ENCODE assay signal across 10 cellular contexts in genomic region chr19:18289471-18290066, GRCh38. TPM values are rescaled to one million over a fixed set of nuclear protein-coding genes. Genes with fewer than 3 reads are reported as not detected.
DNase-seq lines count a peak whose midpoint lies in the region; ATAC-seq and TF ChIP-seq lines count a peak whose summit lies in the region.
"Had no signal": no experiment of that assay in that cellular context is flagged by ENCODE, and none has a peak within 500 bp of the region (broad histone marks: within the 10 kb centered on the region; RNA-seq: fewer than 3 reads in every experiment).

No MANE protein-coding gene starts in this region.

- H3K4me3 Mint-ChIP-seq in activated T-cell treated with anti-CD3 and anti-CD28 coated beads, Interleukin-2, amount 50 U/mL, for 24 hours = peak overlapping the region; percentile 84
- peak overlapping the region; percentile 61 for H3K4me3 Mint-ChIP-seq in activated T-helper 2 cell treated with anti-CD3 and anti-CD28 coated beads, Interferon-gamma antibody, Interleukin-2, Interleukin-4, amounts not matched to agents 10 μg/mL and 5 μg/mL and 100 μg/mL, durations not matched to agents 14 hours and 24 hours and 36 hours (ENCODE audit: low read depth)
- H3K4me3 Mint-ChIP-seq in mesothelial cell of epicardium = peak overlapping the region; percentile 36

- H3K27me3 ChIP-seq in testis = no peaks in the 10 kb centered on the region

- H3K27ac ChIP-seq in testis = peak overlapping the region; percentile 98 to 99

- H3K9me3 Mint-ChIP-seq in activated T-cell treated with anti-CD3 and anti-CD28 coated beads, Interleukin-2, amount 50 U/mL, for 24 hours = peaks cover 3% of the 10 kb centered on the region
- no peaks in the 10 kb centered on the region for H3K9me3 Mint-ChIP-seq in activated T-helper 2 cell treated with anti-CD3 and anti-CD28 coated beads, Interferon-gamma antibody, Interleukin-2, Interleukin-4, amounts not matched to agents 10 μg/mL and 5 μg/mL and 100 μg/mL, durations not matched to agents 14 hours and 24 hours and 36 hours
- H3K9me3 Mint-ChIP-seq in mesothelial cell of epicardium = no peaks in the 10 kb centered on the region

- H3K4me1 Mint-ChIP-seq in activated T-cell treated with anti-CD3 and anti-CD28 coated beads, Interleukin-2, amount 50 U/mL, for 24 hours (ENCODE audit: low read depth) = peaks cover 75% of the 10 kb centered on the region
- peaks cover 60% of the 10 kb centered on the region for H3K4me1 Mint-ChIP-seq in activated T-helper 2 cell treated with anti-CD3 and anti-CD28 coated beads, Interferon-gamma antibody, Interleukin-2, Interleukin-4, amounts not matched to agents 10 μg/mL and 5 μg/mL and 100 μg/mL, durations not matched to agents 14 hours and 24 hours and 36 hours (ENCODE audit: low read depth)
- H3K4me1 Mint-ChIP-seq in mesothelial cell of epicardium = peaks cover 68% of the 10 kb centered on the region

- H3K36me3 Mint-ChIP-seq in activated T-cell treated with anti-CD3 and anti-CD28 coated beads, Interleukin-2, amount 50 U/mL, for 24 hours (ENCODE audit: low read depth) = peaks cover 13% of the 10 kb centered on the region
- H3K36me3 Mint-ChIP-seq in activated T-helper 2 cell treated with anti-CD3 and anti-CD28 coated beads, Interferon-gamma antibody, Interleukin-2, Interleukin-4, amounts not matched to agents 10 μg/mL and 5 μg/mL and 100 μg/mL, durations not matched to agents 14 hours and 24 hours and 36 hours (ENCODE audit: low read depth) = peaks cover 29% of the 10 kb centered on the region
- H3K36me3 Mint-ChIP-seq in mesothelial cell of epicardium = no peaks in the 10 kb centered on the region

- WGBS in testis, 2 donors = 71 to 77% methylated on average over 10 of the region's 10 CpGs

- no peak overlapping the region for H3K4me3 ChIP-seq in testis

- TF ChIP-seq CTCF in mesothelial cell of epicardium (IDR thresholded peaks at IDR 0.05; ENCODE audit: unreplicated experiment) (no peak), testis (IDR thresholded peaks at IDR 0.05) (no peak)

- H3K4me1 ChIP-seq in testis = peaks cover 47% of the 10 kb centered on the region

- no peaks in the 10 kb centered on the region for H3K27me3 Mint-ChIP-seq in activated T-cell treated with anti-CD3 and anti-CD28 coated beads, Interleukin-2, amount 50 U/mL, for 24 hours
- H3K27me3 Mint-ChIP-seq in activated T-helper 2 cell treated with anti-CD3 and anti-CD28 coated beads, Interferon-gamma antibody, Interleukin-2, Interleukin-4, amounts not matched to agents 10 μg/mL and 5 μg/mL and 100 μg/mL, durations not matched to agents 14 hours and 24 hours and 36 hours (ENCODE audit: low read depth) = no peaks in the 10 kb centered on the region
- no peaks in the 10 kb centered on the region for H3K27me3 Mint-ChIP-seq in mesothelial cell of epicardium (ENCODE audit: low read depth)

- intact Hi-C loops in activated T-helper 2 cell treated with anti-CD3 and anti-CD28 coated beads, Interferon-gamma antibody, Interleukin-2, Interleukin-4, amounts not matched to agents 10 μg/mL and 5 μg/mL and 100 μg/mL, durations not matched to agents 14 hours and 24 hours and 36 hours (cut with micrococcal nuclease) = loop anchor here (1.0 to 10.0 kb wide), 3 partner anchors 7 to 195 kb away; partner anchors contain the start of gene MAST3
- intact Hi-C loops in testis (cut with DNase I; ENCODE audit: low total_unique reads) = no loop called here

- DNase-seq in activated T-cell treated with anti-CD3 and anti-CD28 coated beads, Interleukin-2, amount 50 U/mL, for 24 hours = peak; percentile 59
- DNase-seq in activated T-cell treated with anti-CD3 and anti-CD28 coated beads, Interleukin-2, amount 50 U/mL, for 1 hour = no peak
- DNase-seq in activated T-helper 2 cell treated with anti-CD3 and anti-CD28 coated beads, Interferon-gamma antibody, Interleukin-2, Interleukin-4, amounts not matched to agents 10 μg/mL and 5 μg/mL and 100 μg/mL, durations not matched to agents 14 hours and 24 hours and 36 hours (ENCODE audit: low spot score) = no peak
- DNase-seq in mesothelial cell of epicardium (ENCODE audit: low spot score in 2 of 2, unreplicated experiment in 2 of 2) (no peak), testis (no peak), SKM-1 (lab: John Stamatoyannopoulos, UW; ENCODE audit: unreplicated experiment) (no peak), NCI-H146 (lab: John Stamatoyannopoulos, UW) (no peak)
- DNase-seq: NCI-H2171, RPMI8226 had no signal

- no peak for ATAC-seq in GM21737 (IDR thresholded peaks at IDR 0.05; ENCODE audit: unreplicated experiment)

- H3K36me3 ChIP-seq in testis (ENCODE audit: low read depth, missing control alignments) = no peaks in the 10 kb centered on the region

- peak overlapping the region; percentile 99 for H3K27ac Mint-ChIP-seq in activated T-cell treated with anti-CD3 and anti-CD28 coated beads, Interleukin-2, amount 50 U/mL, for 24 hours
- H3K27ac Mint-ChIP-seq in activated T-helper 2 cell treated with anti-CD3 and anti-CD28 coated beads, Interferon-gamma antibody, Interleukin-2, Interleukin-4, amounts not matched to agents 10 μg/mL and 5 μg/mL and 100 μg/mL, durations not matched to agents 14 hours and 24 hours and 36 hours = peak overlapping the region; percentile 99
- peak overlapping the region; percentile 96 for H3K27ac Mint-ChIP-seq in mesothelial cell of epicardium

- H3K9me3 ChIP-seq in testis = no peaks in the 10 kb centered on the region

- no peak for TF ChIP-seq POLR2A in testis (IDR thresholded peaks at IDR 0.05)

RNA-seq across cellular contexts. Expression of gene JUND, which starts 8.1 kb away (rescaled TPM):
- total RNA-seq in activated T-helper 2 cell treated with anti-CD3 and anti-CD28 coated beads, Interferon-gamma antibody, Interleukin-2, Interleukin-4, amounts not matched to agents 10 μg/mL and 5 μg/mL and 100 μg/mL, durations not matched to agents 14 hours and 24 hours and 36 hours = 462 and 464 TPM in 2 replicates
- total RNA-seq in mesothelial cell of epicardium (274 to 284 TPM (median 276 TPM) in 3 replicates), testis (100 to 1,000 TPM; 615 to 654 TPM)
- polyA plus RNA-seq in testis (ENCODE audit: insufficient read depth, low read depth, low replicate concordance) = 96.4 TPM

RNA-seq across cellular contexts. Expression of gene IQCN, which starts 15.3 kb away (rescaled TPM):
- 2.9 and 3.3 TPM in 2 replicates for total RNA-seq in activated T-helper 2 cell treated with anti-CD3 and anti-CD28 coated beads, Interferon-gamma antibody, Interleukin-2, Interleukin-4, amounts not matched to agents 10 μg/mL and 5 μg/mL and 100 μg/mL, durations not matched to agents 14 hours and 24 hours and 36 hours
- total RNA-seq in mesothelial cell of epicardium (14.8 to 17.1 TPM (median 16.8 TPM) in 3 replicates), testis (10 to 100 TPM; 30.1 to 62.3 TPM)
- polyA plus RNA-seq in testis (ENCODE audit: insufficient read depth, low read depth, low replicate concordance) = 88.1 TPM

RNA-seq across cellular contexts. Expression of gene LSM4, which starts 33.3 kb away (rescaled TPM):
- 198 and 208 TPM in 2 replicates for total RNA-seq in activated T-helper 2 cell treated with anti-CD3 and anti-CD28 coated beads, Interferon-gamma antibody, Interleukin-2, Interleukin-4, amounts not matched to agents 10 μg/mL and 5 μg/mL and 100 μg/mL, durations not matched to agents 14 hours and 24 hours and 36 hours
- total RNA-seq in mesothelial cell of epicardium (112 to 119 TPM (median 114 TPM) in 3 replicates), testis (100 to 1,000 TPM; 212 to 241 TPM)
- polyA plus RNA-seq in testis (ENCODE audit: insufficient read depth, low read depth, low replicate concordance) = 196 TPM

RNA-seq across cellular contexts. Expression of gene PGPEP1, which starts 50.8 kb away (rescaled TPM):
- total RNA-seq in activated T-helper 2 cell treated with anti-CD3 and anti-CD28 coated beads, Interferon-gamma antibody, Interleukin-2, Interleukin-4, amounts not matched to agents 10 μg/mL and 5 μg/mL and 100 μg/mL, durations not matched to agents 14 hours and 24 hours and 36 hours = 24.9 and 29.4 TPM in 2 replicates
- total RNA-seq in mesothelial cell of epicardium (22.6 to 24.3 TPM (median 23.2 TPM) in 3 replicates), testis (10 to 100 TPM; 12.4 to 16.2 TPM)
- polyA plus RNA-seq in testis (ENCODE audit: insufficient read depth, low read depth, low replicate concordance) = 10.8 TPM
